Comparison of ENCODE assay signal across 1 cellular context in the genomic region with DNA sequence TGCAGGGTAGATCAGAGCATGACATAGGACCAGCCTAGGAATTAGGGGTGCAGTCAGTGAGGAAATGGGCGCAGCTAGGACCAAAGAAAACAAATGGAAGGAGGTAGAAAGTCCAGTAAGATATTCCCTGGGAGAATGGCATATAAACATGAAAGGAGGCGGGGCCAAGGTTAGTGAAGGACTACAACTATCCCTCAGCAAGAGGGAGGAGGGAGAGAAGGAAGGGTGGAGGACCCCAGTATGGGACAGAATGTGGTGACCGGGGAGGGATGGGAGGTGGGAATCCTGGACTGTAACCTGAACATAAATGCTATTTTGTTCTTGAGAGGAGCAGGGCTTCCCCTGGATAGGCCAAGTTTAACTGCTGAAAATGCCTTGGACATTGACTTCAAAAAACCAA.
TF ChIP-seq lines count a peak whose summit lies in the region.

No MANE protein-coding gene starts in this region.

TF ChIP-seq in GM23338, 12 proteins besides CTCF, POLR2A, EP300 and RAD21:
- TF ChIP-seq, protein P1, sequence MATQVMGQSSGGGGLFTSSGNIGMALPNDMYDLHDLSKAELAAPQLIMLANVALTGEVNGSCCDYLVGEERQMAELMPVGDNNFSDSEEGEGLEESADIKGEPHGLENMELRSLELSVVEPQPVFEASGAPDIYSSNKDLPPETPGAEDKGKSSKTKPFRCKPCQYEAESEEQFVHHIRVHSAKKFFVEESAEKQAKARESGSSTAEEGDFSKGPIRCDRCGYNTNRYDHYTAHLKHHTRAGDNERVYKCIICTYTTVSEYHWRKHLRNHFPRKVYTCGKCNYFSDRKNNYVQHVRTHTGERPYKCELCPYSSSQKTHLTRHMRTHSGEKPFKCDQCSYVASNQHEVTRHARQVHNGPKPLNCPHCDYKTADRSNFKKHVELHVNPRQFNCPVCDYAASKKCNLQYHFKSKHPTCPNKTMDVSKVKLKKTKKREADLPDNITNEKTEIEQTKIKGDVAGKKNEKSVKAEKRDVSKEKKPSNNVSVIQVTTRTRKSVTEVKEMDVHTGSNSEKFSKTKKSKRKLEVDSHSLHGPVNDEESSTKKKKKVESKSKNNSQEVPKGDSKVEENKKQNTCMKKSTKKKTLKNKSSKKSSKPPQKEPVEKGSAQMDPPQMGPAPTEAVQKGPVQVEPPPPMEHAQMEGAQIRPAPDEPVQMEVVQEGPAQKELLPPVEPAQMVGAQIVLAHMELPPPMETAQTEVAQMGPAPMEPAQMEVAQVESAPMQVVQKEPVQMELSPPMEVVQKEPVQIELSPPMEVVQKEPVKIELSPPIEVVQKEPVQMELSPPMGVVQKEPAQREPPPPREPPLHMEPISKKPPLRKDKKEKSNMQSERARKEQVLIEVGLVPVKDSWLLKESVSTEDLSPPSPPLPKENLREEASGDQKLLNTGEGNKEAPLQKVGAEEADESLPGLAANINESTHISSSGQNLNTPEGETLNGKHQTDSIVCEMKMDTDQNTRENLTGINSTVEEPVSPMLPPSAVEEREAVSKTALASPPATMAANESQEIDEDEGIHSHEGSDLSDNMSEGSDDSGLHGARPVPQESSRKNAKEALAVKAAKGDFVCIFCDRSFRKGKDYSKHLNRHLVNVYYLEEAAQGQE (IDR thresholded peaks at IDR 0.05; ENCODE audit: unreplicated experiment) = no peak
- TF ChIP-seq JUNB (IDR thresholded peaks at IDR 0.05; ENCODE audit: unreplicated experiment) (no peak), ZNF331 (CRISPR knock-in tag; IDR thresholded peaks at IDR 0.05; ENCODE audit: low read depth) (no peak), ZNF114 (CRISPR knock-in tag; IDR thresholded peaks at IDR 0.05) (no peak), STAT1 (IDR thresholded peaks at IDR 0.05; ENCODE audit: unreplicated experiment) (no peak)
